In the genomic region with DNA sequence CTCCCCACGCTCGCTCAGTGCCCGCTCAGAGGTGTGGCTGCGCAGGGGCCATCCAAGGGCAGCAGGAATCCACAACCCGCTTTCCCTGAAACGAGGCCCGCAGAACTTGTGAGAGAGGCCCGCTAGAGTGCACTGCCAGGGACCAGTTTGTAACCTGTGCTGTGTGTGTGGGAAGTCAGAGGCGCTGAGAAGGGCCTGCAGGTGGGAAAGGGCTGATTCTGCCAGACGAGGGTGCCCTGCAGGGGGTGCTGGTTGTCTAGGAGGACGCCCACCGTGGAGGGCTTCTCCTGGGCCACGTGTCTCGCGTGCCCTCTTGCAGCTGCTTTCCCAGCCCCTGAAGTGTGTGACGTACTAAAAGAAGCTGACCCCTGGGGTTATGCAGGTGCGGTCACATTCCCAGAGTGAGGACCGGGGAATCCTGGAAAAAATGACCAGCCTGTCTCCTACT, we compare ENCODE assay signal across 1 cellular context.
TF ChIP-seq lines count a peak whose summit lies in the region.

No MANE protein-coding gene starts in this region.

TF ChIP-seq in HepG2, 621 proteins besides CTCF, POLR2A, EP300 and RAD21 (continued from another document):
- peak; percentile 16; the same call in 1 of the 2 replicates for TF ChIP-seq PHF8 (CRISPR knock-in tag; IDR thresholded peaks at IDR 0.05)
- no peak for TF ChIP-seq ZNF724P (CRISPR knock-in tag; IDR thresholded peaks at IDR 0.05; ENCODE audit: borderline replicate concordance)
- 0 out of 2 replicates have a peak, but pooled peaks have one; percentile 13 for TF ChIP-seq MIXL1 (CRISPR knock-in tag; IDR thresholded peaks at IDR 0.05)
- TF ChIP-seq ZNF570 (CRISPR knock-in tag; IDR thresholded peaks at IDR 0.05; ENCODE audit: borderline replicate concordance): no peak
- TF ChIP-seq ZFX (CRISPR knock-in tag; IDR thresholded peaks at IDR 0.05; ENCODE audit: low read depth): peak; percentile 21; the same call in 1 of the 2 replicates
- TF ChIP-seq SAP130 (CRISPR knock-in tag; IDR thresholded peaks at IDR 0.05; ENCODE audit: low read depth): peak; percentile 27; the same call in 1 of the 2 replicates
- TF ChIP-seq ZNF713 (CRISPR knock-in tag; IDR thresholded peaks at IDR 0.05): 0 out of 2 replicates have a peak, but pooled peaks have one; percentile 9
- TF ChIP-seq KDM5B (CRISPR knock-in tag; IDR thresholded peaks at IDR 0.05; ENCODE audit: borderline replicate concordance): peak; percentile 55; the same call in 1 of the 2 replicates
- TF ChIP-seq CSRNP1 (CRISPR knock-in tag; IDR thresholded peaks at IDR 0.05): no peak
